ENCODE assay signal across 13 cellular contexts in genomic region chr19:40274585-40275544, GRCh38. TPM values are rescaled to one million over a fixed set of nuclear protein-coding genes. Genes with fewer than 3 reads are reported as not detected.
DNase-seq lines count a peak whose midpoint lies in the region; ATAC-seq and TF ChIP-seq lines count a peak whose summit lies in the region.
"Had no signal": no experiment of that assay in that cellular context is flagged by ENCODE, and none has a peak within 500 bp of the region (broad histone marks: within the 10 kb centered on the region; RNA-seq: fewer than 3 reads in every experiment).

No MANE protein-coding gene starts in this region.

- TF ChIP-seq CTCF in DOHH2 (IDR thresholded peaks at IDR 0.05; ENCODE audit: low read depth, low read length, poor library complexity, severe bottlenecking) (no peak), nephron progenitor cell (IDR thresholded peaks at IDR 0.05) (no peak), breast epithelium (IDR thresholded peaks at IDR 0.05) (no peak)

- no peaks in the 10 kb centered on the region for H3K9me3 ChIP-seq in DOHH2 (ENCODE audit: control insufficient read depth, insufficient read depth, low read length)
- no peaks in the 10 kb centered on the region for H3K9me3 ChIP-seq in KOPT-K1 (ENCODE audit: insufficient read depth, low read length, poor library complexity, severe bottlenecking)
- no peaks in the 10 kb centered on the region for H3K9me3 ChIP-seq in breast epithelium
- H3K9me3 ChIP-seq: prostate gland, stomach had no signal

- H3K4me2 ChIP-seq in DOHH2 (ENCODE audit: low read length) = peak overlapping the region; percentile 68

- H3F3A ChIP-seq in DOHH2 (ENCODE audit: control insufficient read depth, insufficient read depth) = no peaks in the 10 kb centered on the region

- H3K4me3 ChIP-seq in DOHH2 (ENCODE audit: low read length) (peak overlapping the region; percentile 36), breast epithelium (no peak overlapping the region)
- H3K4me3 ChIP-seq: prostate gland, stomach had no signal

- H3K27ac ChIP-seq in DOHH2 (ENCODE audit: low read depth, low read length) (peak overlapping the region; percentile 19; the same call in 1 of the 2 replicates), KOPT-K1 (ENCODE audit: low read depth, low read length, poor library complexity, severe bottlenecking) (peak overlapping the region; percentile 54), breast epithelium (peak overlapping the region in 1 of 2 donors; percentile 43)
- H3K27ac ChIP-seq: prostate gland, stomach, VCaP had no signal

- peaks cover 20% of the 10 kb centered on the region for H3K4me1 ChIP-seq in DOHH2 (ENCODE audit: control insufficient read depth, low read length)
- peaks cover under 1 to 5% of the 10 kb centered on the region in 2 donors for H3K4me1 ChIP-seq in breast epithelium

- H3K9me2 ChIP-seq in DOHH2 (replicated peaks; ENCODE audit: control insufficient read depth, low read length) = no peaks in the 10 kb centered on the region

- intact Hi-C loops in breast epithelium (cut with DNase I; ENCODE audit: low total_unique reads) = no loop called here

- peaks cover 14% of the 10 kb centered on the region; the same call in 1 of the 2 replicates for H4K20me1 ChIP-seq in DOHH2 (ENCODE audit: control insufficient read depth, insufficient read depth, low read depth, low read length)

- no peaks in the 10 kb centered on the region for H3K27me3 ChIP-seq in DOHH2 (ENCODE audit: control insufficient read depth, low read length)
- H3K27me3 ChIP-seq in breast epithelium = no peaks in the 10 kb centered on the region
- H3K27me3 ChIP-seq: stomach had no signal

- no peak for ATAC-seq in HG02973 (IDR thresholded peaks at IDR 0.05; ENCODE audit: unreplicated experiment)
- no peak for ATAC-seq in HG03354 (IDR thresholded peaks at IDR 0.05; ENCODE audit: poor library complexity, severe bottlenecking, unreplicated experiment)

- H3K9me3 Mint-ChIP-seq in activated naive CD4-positive, alpha-beta T cell treated with anti-CD3 and anti-CD28 coated beads, Interleukin-2, amount 50 U/mL, for 24 hours = no peaks in the 10 kb centered on the region
- no peaks in the 10 kb centered on the region for H3K9me3 Mint-ChIP-seq in nephron progenitor cell

- DNase-seq in nephron progenitor cell (no peak), breast epithelium (ENCODE audit: low spot score in 2 of 2) (no peak), pons (ENCODE audit: low spot score) (no peak)
- DNase-seq: GDM1, NCI-H774, stomach had no signal

- peak overlapping the region; percentile 53 for H3K27ac Mint-ChIP-seq in activated naive CD4-positive, alpha-beta T cell treated with anti-CD3 and anti-CD28 coated beads, Interleukin-2, amount 50 U/mL, for 24 hours
- peak overlapping the region; percentile 45 for H3K27ac Mint-ChIP-seq in nephron progenitor cell

- TF ChIP-seq POLR2A in breast epithelium (IDR thresholded peaks at IDR 0.05) = no peak

- H3K27me3 Mint-ChIP-seq in activated naive CD4-positive, alpha-beta T cell treated with anti-CD3 and anti-CD28 coated beads, Interleukin-2, amount 50 U/mL, for 24 hours = no peaks in the 10 kb centered on the region
- no peaks in the 10 kb centered on the region for H3K27me3 Mint-ChIP-seq in nephron progenitor cell (ENCODE audit: low read depth, poor library complexity)

- H3K36me3 ChIP-seq in DOHH2 (ENCODE audit: control insufficient read depth, low read length) (peaks cover 11% of the 10 kb centered on the region), KOPT-K1 (ENCODE audit: insufficient read depth, low read length) (peaks cover 16% of the 10 kb centered on the region; the same call in 1 of the 2 replicates), breast epithelium (no peaks in the 10 kb centered on the region)
- H3K36me3 ChIP-seq: prostate gland had no signal

- peak overlapping the region; percentile 53 for H3K4me3 Mint-ChIP-seq in activated naive CD4-positive, alpha-beta T cell treated with anti-CD3 and anti-CD28 coated beads, Interleukin-2, amount 50 U/mL, for 24 hours
- no peak overlapping the region for H3K4me3 Mint-ChIP-seq in nephron progenitor cell

- H3K4me1 Mint-ChIP-seq in activated naive CD4-positive, alpha-beta T cell treated with anti-CD3 and anti-CD28 coated beads, Interleukin-2, amount 50 U/mL, for 24 hours = peaks cover 81% of the 10 kb centered on the region
- peaks cover 58% of the 10 kb centered on the region for H3K4me1 Mint-ChIP-seq in nephron progenitor cell

- peaks cover 94% of the 10 kb centered on the region for H3K79me2 ChIP-seq in DOHH2 (ENCODE audit: control insufficient read depth, low read length)

- H3K36me3 Mint-ChIP-seq in activated naive CD4-positive, alpha-beta T cell treated with anti-CD3 and anti-CD28 coated beads, Interleukin-2, amount 50 U/mL, for 24 hours = no peaks in the 10 kb centered on the region
- peaks cover 4% of the 10 kb centered on the region for H3K36me3 Mint-ChIP-seq in nephron progenitor cell (ENCODE audit: low read depth)

RNA-seq across cellular contexts. Expression of gene AKT2, which starts 10.3 kb away (rescaled TPM):
- total RNA-seq in breast epithelium = 10 to 100 TPM; 83.4 to 88.3 (median 84.9) TPM

RNA-seq across cellular contexts. Expression of gene CCNP, which starts 48.4 kb away (rescaled TPM):
- total RNA-seq in breast epithelium = 1 to 10 TPM in 1 of 3 donors, under 1 TPM in 1, not detected in 1; 0.29 to 2.3 TPM
- total RNA-seq: stomach had no signal

RNA-seq across cellular contexts. Expression of gene TTC9B, which starts 56.7 kb away (rescaled TPM):
- total RNA-seq in breast epithelium = under 1 TPM in 1 of 3 donors, not detected in 2; 0.29 TPM
- total RNA-seq: prostate gland had no signal
